18 cellular contexts compared by ENCODE assay signal in genomic region chr7:84073476-84073875, GRCh38.
DNase-seq lines count a peak whose midpoint lies in the region; ATAC-seq and TF ChIP-seq lines count a peak whose summit lies in the region.
"Had no signal": no experiment of that assay in that cellular context is flagged by ENCODE, and none has a peak within 500 bp of the region (broad histone marks: within the 10 kb centered on the region; RNA-seq: fewer than 3 reads in every experiment).

No MANE protein-coding gene starts in this region.

- DNase-seq in SIG-M5 treated with dmso at 0.1 percent for 504 hours (lab: John Stamatoyannopoulos, UW; ENCODE audit: unreplicated experiment) (peak; percentile 41), SIG-M5 (lab: John Stamatoyannopoulos, UW) (no peak), SK-N-SH (no peak), fibroblast of lung (ENCODE audit: low read depth in 2 of 2) (peak; percentile 61 to 91), GM10248 (ENCODE audit: extremely low spot score) (no peak), COLO829 (ENCODE audit: low spot score) (no peak), HUDEP-2 (lab: John Stamatoyannopoulos, UW; ENCODE audit: unreplicated experiment in 76 of 76) (no peak)
- DNase-seq: ACHN; anterior cingulate cortex; CD8-positive, alpha-beta memory T cell; esophagus squamous epithelium; GF-D8; naive thymus-derived CD4-positive, alpha-beta T cell; NCI-H1092 had no signal

- 0 out of 2 replicates have a peak overlapping the region, but pooled peaks have one; percentile 12 for H3K4me2 ChIP-seq in SK-N-SH
- no peak overlapping the region for H3K4me2 ChIP-seq in fibroblast of lung (ENCODE audit: extremely low read depth, insufficient read depth, low read length)

- H4K20me1 ChIP-seq in SK-N-SH (ENCODE audit: insufficient read depth) (no peaks in the 10 kb centered on the region), fibroblast of lung (ENCODE audit: control insufficient read depth, extremely low read depth, insufficient read depth, low read length) (no peaks in the 10 kb centered on the region)

- H3K36me3 ChIP-seq in SK-N-SH (replicated peaks in 1 of 2; ENCODE audit: control insufficient read depth in 1 of 2, insufficient read depth in 2 of 2, low read length in 1 of 2) (peaks cover 0 to 4% of the 10 kb centered on the region in 2 experiments), fibroblast of lung (ENCODE audit: control insufficient read depth, insufficient read depth, low read length) (no peaks in the 10 kb centered on the region)
- H3K36me3 ChIP-seq: esophagus squamous epithelium, suprapubic skin had no signal

- ATAC-seq in HG03521 (IDR thresholded peaks at IDR 0.05; ENCODE audit: unreplicated experiment), result no peak
- ATAC-seq: activated T-helper 17 cell treated with anti-CD3 and anti-CD28 coated beads, Interleukin-2, amount 50 U/mL, for 72 hours; naive thymus-derived CD4-positive, alpha-beta T cell had no signal

- H2AFZ ChIP-seq in SK-N-SH (ENCODE audit: low read depth) (no peak overlapping the region; the same call in 1 of the 2 replicates), fibroblast of lung (ENCODE audit: low read length) (no peak overlapping the region)

- H3K9ac ChIP-seq in SK-N-SH (no peak overlapping the region), fibroblast of lung (ENCODE audit: insufficient read depth, low read length) (no peak overlapping the region)

- TF ChIP-seq CTCF in SK-N-SH (IDR thresholded peaks at IDR 0.05) (no peak), fibroblast of lung (conservative IDR thresholded peaks at IDR 0.05 in 1 of 2, IDR thresholded peaks at IDR 0.05 in 1 of 2; ENCODE audit: low read depth in 1 of 2, low read length in 2 of 2) (no peak), GM10248 (IDR thresholded peaks at IDR 0.05; ENCODE audit: control extremely low read depth, extremely low read depth, low read depth, missing control alignments) (no peak)

- H3K4me1 ChIP-seq in SK-N-SH (ENCODE audit: control insufficient read depth in 1 of 2, insufficient read depth in 2 of 2, low read depth in 1 of 2, low read length in 1 of 2), result peaks cover 2 to 19% of the 10 kb centered on the region in 2 experiments; a peak in 2 of 4 replicates
- peaks cover 2% of the 10 kb centered on the region for H3K4me1 ChIP-seq in fibroblast of lung (ENCODE audit: control insufficient read depth, extremely low read depth, insufficient read depth, low read length)
- H3K4me1 ChIP-seq: esophagus squamous epithelium, suprapubic skin had no signal

- no peak for TF ChIP-seq RAD21 in SK-N-SH (IDR thresholded peaks at IDR 0.05; ENCODE audit: low read length)

- POLR2A ChIA-PET in SK-N-SH (lab: Yijun Ruan, JAX) (no interaction called here), GM10248 (lab: Yijun Ruan, JAX) (no interaction called here)

- H3K27me3 ChIP-seq in SK-N-SH (ENCODE audit: insufficient read depth), result no peaks in the 10 kb centered on the region
- H3K27me3 ChIP-seq in fibroblast of lung (ENCODE audit: control insufficient read depth, insufficient read depth, low read length), result no peaks in the 10 kb centered on the region
- H3K27me3 ChIP-seq: esophagus squamous epithelium, suprapubic skin had no signal

- H3K4me3 ChIP-seq in SK-N-SH (ENCODE audit: low read depth in 2 of 2, low read length in 1 of 2) (no peak overlapping the region), fibroblast of lung (replicated peaks in 1 of 4; ENCODE audit: control extremely low read depth in 1 of 4, insufficient read depth in 1 of 4, low read depth in 3 of 4, low read length in 4 of 4) (no peak overlapping the region)
- H3K4me3 ChIP-seq: esophagus squamous epithelium, SK-N-MC, suprapubic skin had no signal

- no peak for TF ChIP-seq EP300 in SK-N-SH (IDR thresholded peaks at IDR 0.05; ENCODE audit: borderline replicate concordance in 1 of 2, low read depth in 1 of 2, low read length in 1 of 2)

- CTCF ChIA-PET in SK-N-SH (lab: Yijun Ruan, JAX) (no interaction called here), GM10248 (lab: Yijun Ruan, JAX) (interaction anchor here (1.1 kb wide), 1 partner anchor 14 kb away, joined by 3 read pairs; no protein-coding TSS in a partner anchor)

- no peaks in the 10 kb centered on the region for H3K9me3 ChIP-seq in SK-N-SH
- no peaks in the 10 kb centered on the region for H3K9me3 ChIP-seq in fibroblast of lung (ENCODE audit: control insufficient read depth, insufficient read depth, low read depth, low read length)
- H3K9me3 ChIP-seq: esophagus squamous epithelium, suprapubic skin had no signal

- H3K79me2 ChIP-seq in SK-N-SH (ENCODE audit: insufficient read depth) (no peaks in the 10 kb centered on the region), fibroblast of lung (ENCODE audit: control insufficient read depth, insufficient read depth, low read length) (peaks cover 2% of the 10 kb centered on the region)

- WGBS in SK-N-SH (ENCODE audit: low lambda C conversion rate), result 23% methylated on average over 2 of the region's 2 CpGs

- H3K9me2 ChIP-seq in SK-N-SH, result no peaks in the 10 kb centered on the region

- H3K27ac ChIP-seq in SK-N-SH (ENCODE audit: low read depth in 2 of 2, low read length in 1 of 2) (peak overlapping the region in 1 of 2 experiments; percentile 52; a peak in 2 of 4 replicates), fibroblast of lung (ENCODE audit: insufficient read depth, low read length) (no peak overlapping the region)
- H3K27ac ChIP-seq: esophagus squamous epithelium, SK-N-MC, suprapubic skin had no signal

- peaks cover 11% of the 10 kb centered on the region for H3F3A ChIP-seq in SK-N-SH (replicated peaks; ENCODE audit: insufficient read depth)

TF ChIP-seq in SK-N-SH, 30 proteins besides CTCF, POLR2A, EP300 and RAD21:
- TF ChIP-seq RXRA (IDR thresholded peaks at IDR 0.05; ENCODE audit: borderline replicate concordance, low read depth) (no peak), TEAD4 (IDR thresholded peaks at IDR 0.05; ENCODE audit: borderline replicate concordance, insufficient read depth) (0 out of 2 replicates have a peak, but pooled peaks have one; percentile 1)
- TF ChIP-seq, protein P1, sequence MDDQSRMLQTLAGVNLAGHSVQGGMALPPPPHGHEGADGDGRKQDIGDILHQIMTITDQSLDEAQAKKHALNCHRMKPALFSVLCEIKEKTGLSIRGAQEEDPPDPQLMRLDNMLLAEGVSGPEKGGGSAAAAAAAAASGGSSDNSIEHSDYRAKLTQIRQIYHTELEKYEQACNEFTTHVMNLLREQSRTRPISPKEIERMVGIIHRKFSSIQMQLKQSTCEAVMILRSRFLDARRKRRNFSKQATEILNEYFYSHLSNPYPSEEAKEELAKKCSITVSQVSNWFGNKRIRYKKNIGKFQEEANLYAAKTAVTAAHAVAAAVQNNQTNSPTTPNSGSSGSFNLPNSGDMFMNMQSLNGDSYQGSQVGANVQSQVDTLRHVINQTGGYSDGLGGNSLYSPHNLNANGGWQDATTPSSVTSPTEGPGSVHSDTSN (IDR thresholded peaks at IDR 0.05), result peak; percentile 57

Comparison
In these comparisons a context has a peak if more than half of its experiments do, and no peak if none do; other contexts are left out.
1. DNase-seq: peak in SIG-M5 treated with dmso at 0.1 percent for 504 hours (single experiment) and fibroblast of lung (2 of 2); none in SIG-M5 (single experiment), SK-N-SH (single experiment), GM10248 (single experiment), COLO829 (single experiment) and HUDEP-2 (0 of 76).